ENCODE assay signal across 7 cellular contexts in genomic region chr11:73478737-73479347, GRCh38.
DNase-seq lines count a peak whose midpoint lies in the region; ATAC-seq and TF ChIP-seq lines count a peak whose summit lies in the region.

No MANE protein-coding gene starts in this region.

- no peak for ATAC-seq in HG03196 (IDR thresholded peaks at IDR 0.05; ENCODE audit: unreplicated experiment)

- DNase-seq in NCI-H1105 treated with DMSO at 0.1 percent for 48 hours (lab: John Stamatoyannopoulos, UW) (peak; percentile 39), cardiac fibroblast (ENCODE audit: low read depth in 2 of 2) (peak; percentile 44 to 61), myocyte (ENCODE audit: low read depth) (peak; percentile 23)
- DNase-seq in NK-92 treated with Interleukin-12 subunit alpha and Interleukin-12 subunit beta, amount 100 ng/mL, for 24 hours (lab: John Stamatoyannopoulos, UW) = no peak
- no peak for DNase-seq in activated naive CD4-positive, alpha-beta T cell treated with anti-CD3 and anti-CD28 coated beads, Interleukin-2, amount 50 U/mL, for 16 hours

- TF ChIP-seq CTCF in GM12872 (IDR thresholded peaks at IDR 0.05; ENCODE audit: insufficient read depth, low read depth, low read length) (peak; percentile 77), cardiac fibroblast (IDR thresholded peaks at IDR 0.05; ENCODE audit: low read depth, low read length) (peak; percentile 90)

- H3K4me3 ChIP-seq in cardiac fibroblast (replicated peaks in 1 of 2; ENCODE audit: low read depth in 2 of 2, low read length in 2 of 2) = no peak overlapping the region

Comparison
In these comparisons a context has a peak if more than half of its experiments do, and no peak if none do; other contexts are left out.
1. DNase-seq: peak in NCI-H1105 treated with DMSO at 0.1 percent for 48 hours (single experiment), cardiac fibroblast (2 of 2) and myocyte (single experiment); none in NK-92 treated with Interleukin-12 subunit alpha and Interleukin-12 subunit beta, amount 100 ng/mL, for 24 hours (single experiment) and activated naive CD4-positive, alpha-beta T cell treated with anti-CD3 and anti-CD28 coated beads, Interleukin-2, amount 50 U/mL, for 16 hours (single experiment).